15 cellular contexts compared by ENCODE assay signal in the genomic region with DNA sequence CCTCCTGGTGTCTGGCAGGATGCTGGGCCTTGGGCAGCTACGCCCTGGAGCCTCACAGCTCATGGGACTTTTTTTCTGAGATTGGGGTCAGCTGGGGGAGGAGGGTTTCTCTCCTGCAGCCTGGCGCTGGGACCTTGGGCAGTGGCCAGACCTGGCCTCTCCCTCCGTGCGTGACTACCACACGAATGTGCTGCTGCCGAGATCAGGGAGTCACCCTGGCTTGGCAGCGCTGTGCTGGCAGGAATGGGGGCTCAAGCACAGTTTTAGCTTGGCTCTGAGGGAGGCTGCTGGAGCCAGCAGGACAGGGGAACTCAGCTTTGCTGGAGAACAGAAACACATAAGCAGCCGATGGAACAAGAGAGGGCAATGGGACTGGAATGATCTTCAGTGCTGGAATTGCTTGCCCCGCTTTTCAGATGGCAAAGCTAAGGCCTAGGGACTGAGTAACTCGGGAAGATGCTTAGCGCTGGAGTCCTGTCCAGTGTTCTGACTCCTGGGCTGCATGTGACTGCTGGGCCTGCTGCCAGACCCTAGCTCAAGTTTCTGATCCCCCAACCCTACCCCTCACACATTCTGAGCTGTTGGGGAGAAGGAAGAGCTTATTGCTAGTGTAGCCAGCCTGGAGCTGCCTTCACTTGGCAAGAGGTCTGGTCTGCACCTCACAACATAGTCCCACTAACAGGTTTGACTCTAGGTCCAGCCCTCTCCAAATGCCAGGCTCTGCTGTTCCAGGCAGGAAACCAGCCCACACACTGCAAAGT.
DNase-seq lines count a peak whose midpoint lies in the region; ATAC-seq and TF ChIP-seq lines count a peak whose summit lies in the region.
"Had no signal": no experiment of that assay in that cellular context is flagged by ENCODE, and none has a peak within 500 bp of the region (broad histone marks: within the 10 kb centered on the region; RNA-seq: fewer than 3 reads in every experiment).

No MANE protein-coding gene starts in this region.

- no peak overlapping the region for H3K4me3 Mint-ChIP-seq in type B pancreatic cell
- H3K4me3 Mint-ChIP-seq: activated naive CD8-positive, alpha-beta T cell treated with anti-CD3 and anti-CD28 coated beads, Interleukin-2, amount 10 ng/mL, durations not matched to agents 7 days and 5 days had no signal

- no peak for TF ChIP-seq CTCF in type B pancreatic cell (conservative IDR thresholded peaks at IDR 0.05)

- H3K36me3 ChIP-seq in neuronal stem cell (replicated peaks in 1 of 2; ENCODE audit: control insufficient read depth in 2 of 2, insufficient read depth in 2 of 2, low read length in 2 of 2): no peaks in the 10 kb centered on the region

- DNase-seq in AG20443 (ENCODE audit: low spot score) (peak; percentile 65), fibroblast of gingiva (ENCODE audit: low read depth) (peak; percentile 26), neuronal stem cell (ENCODE audit: low spot score) (no peak), globus pallidus (ENCODE audit: low spot score) (no peak), NCI-H82 treated with DMSO at 0.1 percent for 48 hours (lab: John Stamatoyannopoulos, UW; ENCODE audit: unreplicated experiment) (no peak), type B pancreatic cell (ENCODE audit: extremely low spot score, unreplicated experiment) (no peak)
- DNase-seq: activated naive CD8-positive, alpha-beta T cell treated with anti-CD3 and anti-CD28 coated beads, Interleukin-2, amount 10 ng/mL, durations not matched to agents 7 days and 5 days; activated T-cell treated with anti-CD3 and anti-CD28 coated beads, Interleukin-2, amount 50 U/mL, for 48 hours; Caco-2; GDM1; SIG-M5; T-helper 9 cell had no signal

- no peak overlapping the region for H3K14ac ChIP-seq in neuronal stem cell (ENCODE audit: low read length)

- peaks cover 0 to 15% (median 0%) of the 10 kb centered on the region in 3 experiments for H3K27me3 ChIP-seq in neuronal stem cell (ENCODE audit: control insufficient read depth in 3 of 3, insufficient read depth in 3 of 3, low read depth in 1 of 3, low read length in 3 of 3)

- peaks cover 7% of the 10 kb centered on the region for H3K4me1 Mint-ChIP-seq in type B pancreatic cell (ENCODE audit: unreplicated experiment)
- H3K4me1 Mint-ChIP-seq: activated naive CD8-positive, alpha-beta T cell treated with anti-CD3 and anti-CD28 coated beads, Interleukin-2, amount 10 ng/mL, durations not matched to agents 7 days and 5 days had no signal

- no peaks in the 10 kb centered on the region for H3K36me3 Mint-ChIP-seq in type B pancreatic cell
- H3K36me3 Mint-ChIP-seq: activated naive CD8-positive, alpha-beta T cell treated with anti-CD3 and anti-CD28 coated beads, Interleukin-2, amount 10 ng/mL, durations not matched to agents 7 days and 5 days had no signal

- no peaks in the 10 kb centered on the region for H3K9me3 ChIP-seq in neuronal stem cell (replicated peaks in 1 of 2; ENCODE audit: control insufficient read depth in 2 of 2, insufficient read depth in 1 of 2, low read depth in 1 of 2, low read length in 2 of 2)
- H3K9me3 ChIP-seq: Caco-2 had no signal

- H3K4me1 ChIP-seq in neuronal stem cell (ENCODE audit: control insufficient read depth in 2 of 2, insufficient read depth in 1 of 2, low read depth in 1 of 2, low read length in 2 of 2): peaks cover 0 to 5% of the 10 kb centered on the region in 2 donors
- H3K4me1 ChIP-seq: Caco-2 had no signal

- H2AFZ ChIP-seq in neuronal stem cell (ENCODE audit: low read length): no peak overlapping the region

- no peak overlapping the region for H3K4ac ChIP-seq in neuronal stem cell (ENCODE audit: low read length)

- H4K8ac ChIP-seq in neuronal stem cell (ENCODE audit: low read depth, low read length): no peak overlapping the region

- H4K91ac ChIP-seq in neuronal stem cell (ENCODE audit: low read depth, low read length, poor library complexity): peak overlapping the region; percentile 9

- no peaks in the 10 kb centered on the region for H3K9me3 Mint-ChIP-seq in type B pancreatic cell
- H3K9me3 Mint-ChIP-seq: activated naive CD8-positive, alpha-beta T cell treated with anti-CD3 and anti-CD28 coated beads, Interleukin-2, amount 10 ng/mL, durations not matched to agents 7 days and 5 days had no signal

- H2BK12ac ChIP-seq in neuronal stem cell (ENCODE audit: low read length): no peak overlapping the region

- no peaks in the 10 kb centered on the region for H3K27me3 Mint-ChIP-seq in type B pancreatic cell

- no CpG with 5 or more reads among the region's 11 CpGs for WGBS in neuronal stem cell (ENCODE audit: extremely low coverage in 2 of 2, insufficient read length in 2 of 2, insufficient replicate concordance in 1 of 2), 2 donors

- H3K18ac ChIP-seq in neuronal stem cell (ENCODE audit: low read length): peak overlapping the region; percentile 15

- no peak overlapping the region for H3K27ac ChIP-seq in neuronal stem cell (replicated peaks; ENCODE audit: low read length)

- no peak overlapping the region for H2BK120ac ChIP-seq in neuronal stem cell (ENCODE audit: low read depth, low read length)

- no peak overlapping the region for H2BK15ac ChIP-seq in neuronal stem cell (ENCODE audit: low read length)

- no peak overlapping the region for H3K9ac ChIP-seq in neuronal stem cell (ENCODE audit: low read depth, low read length, poor library complexity)

- no peak overlapping the region for H2BK5ac ChIP-seq in neuronal stem cell (ENCODE audit: low read length)

- no peak overlapping the region for H3K4me2 ChIP-seq in neuronal stem cell (ENCODE audit: insufficient read depth, low read length, poor library complexity, severe bottlenecking)

- no peaks in the 10 kb centered on the region for H3K79me1 ChIP-seq in neuronal stem cell (ENCODE audit: low read depth, low read length)

- H3K23ac ChIP-seq in neuronal stem cell (ENCODE audit: low read depth, low read length, poor library complexity): no peak overlapping the region

- H2AK5ac ChIP-seq in neuronal stem cell (ENCODE audit: low read depth, low read length): no peak overlapping the region

- H3K27ac Mint-ChIP-seq in type B pancreatic cell: no peak overlapping the region
- H3K27ac Mint-ChIP-seq: activated naive CD8-positive, alpha-beta T cell treated with anti-CD3 and anti-CD28 coated beads, Interleukin-2, amount 10 ng/mL, durations not matched to agents 7 days and 5 days; progenitor cell of endocrine pancreas had no signal

- no peak overlapping the region for H3K4me3 ChIP-seq in neuronal stem cell (ENCODE audit: low read length in 2 of 2)

- no peak for ATAC-seq in HG02642 (IDR thresholded peaks at IDR 0.05; ENCODE audit: poor library complexity, unreplicated experiment)

TF ChIP-seq in PFSK-1, 5 proteins besides CTCF, POLR2A, EP300 and RAD21:
- TF ChIP-seq POLR2AphosphoS5 (IDR thresholded peaks at IDR 0.05; ENCODE audit: low read depth, low read length): no peak
- no peak for TF ChIP-seq TAF1 (IDR thresholded peaks at IDR 0.05; ENCODE audit: borderline replicate concordance, insufficient read depth, low read length)
- no peak for TF ChIP-seq FOXP2 (optimal IDR thresholded peaks at IDR 0.05; ENCODE audit: borderline replicate concordance, extremely low read depth, extremely low read length, insufficient read depth)
- TF ChIP-seq, protein P1, sequence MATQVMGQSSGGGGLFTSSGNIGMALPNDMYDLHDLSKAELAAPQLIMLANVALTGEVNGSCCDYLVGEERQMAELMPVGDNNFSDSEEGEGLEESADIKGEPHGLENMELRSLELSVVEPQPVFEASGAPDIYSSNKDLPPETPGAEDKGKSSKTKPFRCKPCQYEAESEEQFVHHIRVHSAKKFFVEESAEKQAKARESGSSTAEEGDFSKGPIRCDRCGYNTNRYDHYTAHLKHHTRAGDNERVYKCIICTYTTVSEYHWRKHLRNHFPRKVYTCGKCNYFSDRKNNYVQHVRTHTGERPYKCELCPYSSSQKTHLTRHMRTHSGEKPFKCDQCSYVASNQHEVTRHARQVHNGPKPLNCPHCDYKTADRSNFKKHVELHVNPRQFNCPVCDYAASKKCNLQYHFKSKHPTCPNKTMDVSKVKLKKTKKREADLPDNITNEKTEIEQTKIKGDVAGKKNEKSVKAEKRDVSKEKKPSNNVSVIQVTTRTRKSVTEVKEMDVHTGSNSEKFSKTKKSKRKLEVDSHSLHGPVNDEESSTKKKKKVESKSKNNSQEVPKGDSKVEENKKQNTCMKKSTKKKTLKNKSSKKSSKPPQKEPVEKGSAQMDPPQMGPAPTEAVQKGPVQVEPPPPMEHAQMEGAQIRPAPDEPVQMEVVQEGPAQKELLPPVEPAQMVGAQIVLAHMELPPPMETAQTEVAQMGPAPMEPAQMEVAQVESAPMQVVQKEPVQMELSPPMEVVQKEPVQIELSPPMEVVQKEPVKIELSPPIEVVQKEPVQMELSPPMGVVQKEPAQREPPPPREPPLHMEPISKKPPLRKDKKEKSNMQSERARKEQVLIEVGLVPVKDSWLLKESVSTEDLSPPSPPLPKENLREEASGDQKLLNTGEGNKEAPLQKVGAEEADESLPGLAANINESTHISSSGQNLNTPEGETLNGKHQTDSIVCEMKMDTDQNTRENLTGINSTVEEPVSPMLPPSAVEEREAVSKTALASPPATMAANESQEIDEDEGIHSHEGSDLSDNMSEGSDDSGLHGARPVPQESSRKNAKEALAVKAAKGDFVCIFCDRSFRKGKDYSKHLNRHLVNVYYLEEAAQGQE (IDR thresholded peaks at IDR 0.05; ENCODE audit: insufficient read depth in 1 of 2, low read depth in 2 of 2, low read length in 2 of 2): peak; percentile 35 to 41; a peak in 2 of 4 replicates

Comparison
In these comparisons a context has a peak if more than half of its experiments do, and no peak if none do; other contexts are left out.
1. DNase-seq: peak in AG20443 (single experiment) and fibroblast of gingiva (single experiment); none in neuronal stem cell (single experiment), globus pallidus (single experiment), NCI-H82 treated with DMSO at 0.1 percent for 48 hours (single experiment) and type B pancreatic cell (single experiment).